15 cellular contexts compared by ENCODE assay signal in genomic region chr6:127950566-127951141, GRCh38. TPM values are rescaled to one million over a fixed set of nuclear protein-coding genes. Genes with fewer than 3 reads are reported as not detected.
DNase-seq lines count a peak whose midpoint lies in the region; ATAC-seq and TF ChIP-seq lines count a peak whose summit lies in the region.
"Had no signal": no experiment of that assay in that cellular context is flagged by ENCODE, and none has a peak within 500 bp of the region (broad histone marks: within the 10 kb centered on the region; RNA-seq: fewer than 3 reads in every experiment).

No MANE protein-coding gene starts in this region.

- peaks cover 56% of the 10 kb centered on the region for H3K4me1 Mint-ChIP-seq in activated CD4-positive, alpha-beta memory T cell treated with anti-CD3 and anti-CD28 coated beads, Interleukin-2, amount 10 ng/mL, durations not matched to agents 7 days and 5 days
- no peaks in the 10 kb centered on the region for H3K4me1 Mint-ChIP-seq in glutamatergic neuron (ENCODE audit: low read depth, unreplicated experiment)

- no peaks in the 10 kb centered on the region for H3K27me3 Mint-ChIP-seq in activated CD4-positive, alpha-beta memory T cell treated with anti-CD3 and anti-CD28 coated beads, Interleukin-2, amount 10 ng/mL, durations not matched to agents 7 days and 5 days
- H3K27me3 Mint-ChIP-seq in glutamatergic neuron (ENCODE audit: unreplicated experiment), result no peaks in the 10 kb centered on the region

- TF ChIP-seq CTCF in GM10248 (IDR thresholded peaks at IDR 0.05; ENCODE audit: control extremely low read depth, extremely low read depth, low read depth, missing control alignments), result no peak
- TF ChIP-seq CTCF in glutamatergic neuron (IDR thresholded peaks at IDR 0.05; ENCODE audit: partially characterized antibody, unreplicated experiment), result no peak
- no peak for TF ChIP-seq CTCF in foreskin keratinocyte (conservative IDR thresholded peaks at IDR 0.05)

- peaks cover 39% of the 10 kb centered on the region for H3K36me3 Mint-ChIP-seq in activated CD4-positive, alpha-beta memory T cell treated with anti-CD3 and anti-CD28 coated beads, Interleukin-2, amount 10 ng/mL, durations not matched to agents 7 days and 5 days (ENCODE audit: low read depth)
- H3K36me3 Mint-ChIP-seq in glutamatergic neuron (ENCODE audit: unreplicated experiment), result no peaks in the 10 kb centered on the region

- no peaks in the 10 kb centered on the region for H3K27me3 ChIP-seq in foreskin keratinocyte

- H3K27ac ChIP-seq in foreskin keratinocyte, result no peak overlapping the region
- H3K27ac ChIP-seq: thoracic aorta had no signal

- H3K4me3 Mint-ChIP-seq in activated CD4-positive, alpha-beta memory T cell treated with anti-CD3 and anti-CD28 coated beads, Interleukin-2, amount 10 ng/mL, durations not matched to agents 7 days and 5 days, result peak overlapping the region; percentile 17
- H3K4me3 Mint-ChIP-seq in glutamatergic neuron (ENCODE audit: unreplicated experiment), result no peak overlapping the region

- H3K4me1 ChIP-seq in foreskin keratinocyte, result no peaks in the 10 kb centered on the region

- H3K27ac Mint-ChIP-seq in activated CD4-positive, alpha-beta memory T cell treated with anti-CD3 and anti-CD28 coated beads, Interleukin-2, amount 10 ng/mL, durations not matched to agents 7 days and 5 days, result peak overlapping the region; percentile 94
- no peak overlapping the region for H3K27ac Mint-ChIP-seq in glutamatergic neuron (ENCODE audit: unreplicated experiment)

- peaks cover 24% of the 10 kb centered on the region for H3K9me3 Mint-ChIP-seq in activated CD4-positive, alpha-beta memory T cell treated with anti-CD3 and anti-CD28 coated beads, Interleukin-2, amount 10 ng/mL, durations not matched to agents 7 days and 5 days
- H3K9me3 Mint-ChIP-seq in glutamatergic neuron (ENCODE audit: unreplicated experiment), result peaks cover 2% of the 10 kb centered on the region

- DNase-seq in GM10248 (ENCODE audit: extremely low spot score) (peak; percentile 11), glutamatergic neuron (no peak), foreskin keratinocyte (no peak), NCI-H1436 (lab: John Stamatoyannopoulos, UW) (no peak), HUDEP-2 (lab: John Stamatoyannopoulos, UW; ENCODE audit: unreplicated experiment in 76 of 76) (no peak)
- no peak for DNase-seq in activated CD4-positive, alpha-beta memory T cell treated with anti-CD3 and anti-CD28 coated beads, Interleukin-2, amount 10 ng/mL, durations not matched to agents 7 days and 5 days
- DNase-seq: DMS153, H7, mesendoderm, NCI-H2081, SK-N-SH had no signal

- CTCF ChIA-PET in GM10248 (lab: Yijun Ruan, JAX), result interaction anchor here (1.1 kb wide), 1 partner anchor 9 kb away, joined by 5 read pairs; no protein-coding TSS in a partner anchor
- CTCF ChIA-PET in activated CD4-positive, alpha-beta memory T cell treated with anti-CD3 and anti-CD28 coated beads, Interleukin-2, amount 10 ng/mL, durations not matched to agents 7 days and 5 days (lab: Charles Lee), result interaction anchor here (1.1 to 2.2 kb wide), 8 partner anchors 12 to 97 kb away, joined by 3 to 8 read pairs (median 4); partner anchors contain the start of gene THEMIS

- POLR2A ChIA-PET in GM10248 (lab: Yijun Ruan, JAX), result no interaction called here
- POLR2A ChIA-PET in activated CD4-positive, alpha-beta memory T cell treated with anti-CD3 and anti-CD28 coated beads, Interleukin-2, amount 10 ng/mL, durations not matched to agents 7 days and 5 days (lab: Charles Lee), result interaction anchor here (0.9 to 5.0 kb wide), 14 partner anchors 9 to 95 kb away, joined by 3 to 44 read pairs (median 9); partner anchors contain the start of gene THEMIS

- ATAC-seq in GM19467 (IDR thresholded peaks at IDR 0.05; ENCODE audit: unreplicated experiment), result peak; percentile 46
- peak; percentile 32 for ATAC-seq in HG03378 (IDR thresholded peaks at IDR 0.05; ENCODE audit: unreplicated experiment)
- ATAC-seq in foreskin keratinocyte, result no peak

RNA-seq across cellular contexts. Expression of gene THEMIS, which starts 49.8 kb away (rescaled TPM):
- 10 to 100 TPM; 65.6 to 68.2 TPM for total RNA-seq in activated CD4-positive, alpha-beta memory T cell treated with anti-CD3 and anti-CD28 coated beads, Interleukin-2, amount 10 ng/mL, durations not matched to agents 7 days and 5 days
- not detected for total RNA-seq in glutamatergic neuron (ENCODE audit: unreplicated experiment)
- total RNA-seq in foreskin keratinocyte, result not detected in 2 replicates
- not detected in 2 replicates for polyA plus RNA-seq in foreskin keratinocyte
- total RNA-seq: fibroblast of lung, H7 had no signal
- polyA plus RNA-seq: fibroblast of lung, SK-N-SH had no signal

Comparison
In these comparisons a context has a peak if more than half of its experiments do, and no peak if none do; other contexts are left out.
1. RNA of gene THEMIS, which starts 49.8 kb away (total RNA-seq): 65.6 to 68.2 TPM in activated CD4-positive, alpha-beta memory T cell treated with anti-CD3 and anti-CD28 coated beads, Interleukin-2, amount 10 ng/mL, durations not matched to agents 7 days and 5 days; not detected in glutamatergic neuron (single experiment) and not detected in foreskin keratinocyte; every median in the first group is over 10 times any median in the second.